Comparison of ENCODE assay signal across 18 cellular contexts in the genomic region with DNA sequence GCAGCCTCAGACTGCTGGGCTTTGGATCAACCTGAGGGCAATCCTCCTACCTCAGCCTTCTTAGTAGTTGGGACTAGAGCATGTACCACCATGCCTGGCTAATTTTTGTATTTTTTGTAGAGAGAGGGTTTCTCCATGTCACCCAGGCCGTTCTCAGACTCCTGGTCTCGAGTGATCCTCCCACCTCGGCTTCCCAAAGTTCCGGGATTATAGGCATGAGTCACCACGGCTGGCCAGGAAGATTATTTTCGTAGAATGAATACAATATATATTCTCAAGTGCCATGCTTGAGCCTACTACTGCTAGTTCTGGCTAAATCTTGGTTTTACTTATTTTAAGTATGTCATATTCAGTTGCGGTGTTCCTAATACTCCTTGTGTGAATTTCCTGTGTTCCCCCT.
DNase-seq lines count a peak whose midpoint lies in the region; ATAC-seq, FAIRE-seq and TF ChIP-seq lines count a peak whose summit lies in the region.
"Had no signal": no experiment of that assay in that cellular context is flagged by ENCODE, and none has a peak within 500 bp of the region (broad histone marks: within the 10 kb centered on the region; RNA-seq: fewer than 3 reads in every experiment).

No MANE protein-coding gene starts in this region.

- TF ChIP-seq POLR2A in HCT116 (IDR thresholded peaks at IDR 0.05; ENCODE audit: borderline replicate concordance, extremely low read depth, insufficient read depth, insufficient read length) (no peak), transverse colon (IDR thresholded peaks at IDR 0.05) (no peak)

- TF ChIP-seq EP300 in transverse colon (IDR thresholded peaks at IDR 0.05; ENCODE audit: low read depth), result no peak

- H3K9me3 ChIP-seq in HCT116 (ENCODE audit: control insufficient read depth in 1 of 2, insufficient read depth in 1 of 2, low read depth in 1 of 2, low read length in 2 of 2), result no peaks in the 10 kb centered on the region
- no peaks in the 10 kb centered on the region for H3K9me3 ChIP-seq in astrocyte (ENCODE audit: insufficient read depth, low read depth, low read length)
- no peaks in the 10 kb centered on the region for H3K9me3 ChIP-seq in transverse colon
- H3K9me3 ChIP-seq: Caco-2 had no signal

- no peak for FAIRE-seq in astrocyte (lab: Jason Lieb, UNC)
- FAIRE-seq: GM19239, HTR-8/SVneo had no signal

- H3K27me3 ChIP-seq in HCT116 (ENCODE audit: insufficient read depth, low read length) (no peaks in the 10 kb centered on the region), astrocyte (ENCODE audit: insufficient read depth, low read length) (no peaks in the 10 kb centered on the region), transverse colon (no peaks in the 10 kb centered on the region)

- TF ChIP-seq CTCF in HCT116 (IDR thresholded peaks at IDR 0.05 in 2 of 3, conservative IDR thresholded peaks at IDR 0.05 in 1 of 3; ENCODE audit: borderline replicate concordance in 1 of 3, insufficient read depth in 1 of 3, low read depth in 2 of 3, low read length in 2 of 3) (no peak), astrocyte (IDR thresholded peaks at IDR 0.05; ENCODE audit: insufficient read depth, low read depth, low read length) (no peak), transverse colon (IDR thresholded peaks at IDR 0.05) (no peak)

- H3K36me3 ChIP-seq in HCT116 (ENCODE audit: control insufficient read depth in 1 of 2, insufficient read depth in 2 of 2, low read length in 2 of 2), result no peaks in the 10 kb centered on the region
- H3K36me3 ChIP-seq in astrocyte (ENCODE audit: insufficient read depth, low read length), result no peaks in the 10 kb centered on the region
- H3K36me3 ChIP-seq in transverse colon, result no peaks in the 10 kb centered on the region

- no peaks in the 10 kb centered on the region for H3K36me3 Mint-ChIP-seq in astrocyte (ENCODE audit: low read depth, unreplicated experiment)

- H3K4me1 Mint-ChIP-seq in astrocyte (ENCODE audit: low read depth, unreplicated experiment), result peaks cover 8% of the 10 kb centered on the region

- H3K4me3 ChIP-seq in HCT116 (replicated peaks in 1 of 2; ENCODE audit: low read depth in 1 of 2, low read length in 2 of 2) (no peak overlapping the region), astrocyte (ENCODE audit: insufficient read depth, low read depth, low read length) (no peak overlapping the region), transverse colon (no peak overlapping the region)

- RAD21 ChIA-PET in HCT116 (lab: Charles Lee; ENCODE audit: low non-redundant PET in 1 of 2, low total read pairs in 2 of 2, uncharacterized antibody in 2 of 2, unreplicated experiment in 2 of 2), result no interaction called here

- H3K27ac ChIP-seq in HCT116 (ENCODE audit: low read depth, low read length), result no peak overlapping the region
- H3K27ac ChIP-seq in astrocyte (ENCODE audit: low read depth, low read length), result no peak overlapping the region
- H3K27ac ChIP-seq in caudate nucleus (ENCODE audit: low read depth, low read length), result no peak overlapping the region
- no peak overlapping the region for H3K27ac ChIP-seq in transverse colon

- H4K20me1 ChIP-seq in HCT116 (ENCODE audit: insufficient read depth) (no peaks in the 10 kb centered on the region), astrocyte (ENCODE audit: insufficient read depth, low read length) (no peaks in the 10 kb centered on the region)

- no peak overlapping the region for H3K4me3 Mint-ChIP-seq in astrocyte (ENCODE audit: unreplicated experiment)

- no peak for TF ChIP-seq RAD21 in HCT116 (IDR thresholded peaks at IDR 0.05; ENCODE audit: low read depth)

- DNase-seq in A172 (ENCODE audit: low spot score), result peak; percentile 18
- no peak for DNase-seq in HCT116 (ENCODE audit: low read depth, low spot score)
- no peak for DNase-seq in astrocyte (ENCODE audit: low read depth)
- peak; percentile 11 for DNase-seq in iris pigment epithelial cell (ENCODE audit: low read depth)
- no peak for DNase-seq in caudate nucleus (lab: John Stamatoyannopoulos, UW)
- DNase-seq in effector CD4-positive, alpha-beta T cell, result no peak
- no peak for DNase-seq in transverse colon
- DNase-seq in ecto neural progenitor cell (ENCODE audit: low spot score), result no peak
- DNase-seq: AML-193, Caco-2, H7, NCI-H1417 treated with DMSO at 0.1 percent for 48 hours, NCI-H2029 treated with DMSO at 0.1 percent for 48 hours, NCI-H510A, NCI-H82 had no signal

- no peaks in the 10 kb centered on the region for H3K27me3 Mint-ChIP-seq in astrocyte (ENCODE audit: low read depth, unreplicated experiment)

- H3K9me3 Mint-ChIP-seq in astrocyte (ENCODE audit: unreplicated experiment), result no peaks in the 10 kb centered on the region

- no peaks in the 10 kb centered on the region for H3K79me2 ChIP-seq in HCT116 (ENCODE audit: insufficient read depth, low read length)
- H3K79me2 ChIP-seq in astrocyte (ENCODE audit: insufficient read depth, low read length), result no peaks in the 10 kb centered on the region

- H2AFZ ChIP-seq in HCT116 (ENCODE audit: low read depth, low read length, poor library complexity, severe bottlenecking) (peak overlapping the region; percentile 16), astrocyte (ENCODE audit: low read depth, low read length) (peak overlapping the region; percentile 14)

- no peak overlapping the region for H3K9ac ChIP-seq in HCT116 (ENCODE audit: low read length)
- no peak overlapping the region for H3K9ac ChIP-seq in astrocyte (ENCODE audit: low read length)

- intact Hi-C loops in HCT116 (cut with micrococcal nuclease), result loop anchor here (5.0 kb wide), 1 partner anchor 125 kb away; no protein-coding TSS in a partner anchor
- intact Hi-C loops in transverse colon (cut with DNase I; ENCODE audit: low total_unique reads), result no loop called here

- in situ Hi-C loops in transverse colon (cut with MboI; ENCODE audit: low pct_ligation_motif_present in 1 of 4, low pct_unique_long_range_greater_than_20kb in 1 of 4, low sequenced_read_pairs in 3 of 4), result loop anchor here in 2 of 4 donors (10.0 to 25.0 kb wide), 2 partner anchors 132 to 135 kb away; no protein-coding TSS in a partner anchor

- H3K9me2 ChIP-seq in HCT116 (ENCODE audit: insufficient read depth), result no peaks in the 10 kb centered on the region

- peaks cover 0 to 9% of the 10 kb centered on the region in 2 experiments; a peak in 1 of 4 replicates for H3K4me1 ChIP-seq in HCT116 (ENCODE audit: control insufficient read depth in 1 of 2, insufficient read depth in 2 of 2, low read length in 2 of 2)
- peaks cover 6% of the 10 kb centered on the region for H3K4me1 ChIP-seq in astrocyte (ENCODE audit: insufficient read depth, low read length)
- peaks cover 0 to 8% (median 4%) of the 10 kb centered on the region in 4 donors for H3K4me1 ChIP-seq in transverse colon

- no TSS peak for BruUV-seq in HCT116 (replicated peaks; lab: Mats Ljungman, UMichigan)

- WGBS in transverse colon (ENCODE audit: low coverage in 1 of 2), 2 donors, result 82 to 95% methylated on average over 7 of the region's 7 CpGs

- CTCF ChIA-PET in HCT116 (lab: Charles Lee), result no interaction called here

- POLR2A ChIA-PET in HCT116 (lab: Charles Lee), result no interaction called here

- H3K4me2 ChIP-seq in HCT116 (ENCODE audit: low read length), result 0 out of 2 replicates have a peak overlapping the region, but pooled peaks have one; percentile 9
- no peak overlapping the region for H3K4me2 ChIP-seq in astrocyte (ENCODE audit: low read length)

- ATAC-seq in HCT116, result no peak
- ATAC-seq: Right ventricle myocardium inferior had no signal

- no peak overlapping the region for H3K27ac Mint-ChIP-seq in astrocyte (ENCODE audit: unreplicated experiment)

TF ChIP-seq in HCT116, 20 proteins besides CTCF, POLR2A, EP300 and RAD21:
- TF ChIP-seq CEBPB (IDR thresholded peaks at IDR 0.05; ENCODE audit: low read depth) (no peak), FOSL1 (IDR thresholded peaks at IDR 0.05; ENCODE audit: low read depth) (no peak), YY1 (IDR thresholded peaks at IDR 0.05; ENCODE audit: extremely low read depth, insufficient replicate concordance, low read depth, low read length) (no peak), EZH2phosphoT487 (IDR thresholded peaks at IDR 0.05; ENCODE audit: borderline replicate concordance) (no peak), POLR2AphosphoS5 (IDR thresholded peaks at IDR 0.05; ENCODE audit: low read depth, low read length) (no peak), EGR1 (IDR thresholded peaks at IDR 0.05; ENCODE audit: low read depth) (no peak)

Comparison
In these comparisons a context has a peak if more than half of its experiments do, and no peak if none do; other contexts are left out.
1. DNase-seq: peak in A172 (single experiment) and iris pigment epithelial cell (single experiment); none in HCT116 (single experiment), astrocyte (single experiment), caudate nucleus (0 of 61), effector CD4-positive, alpha-beta T cell (single experiment), transverse colon (single experiment) and ecto neural progenitor cell (single experiment).